In the genomic region with DNA sequence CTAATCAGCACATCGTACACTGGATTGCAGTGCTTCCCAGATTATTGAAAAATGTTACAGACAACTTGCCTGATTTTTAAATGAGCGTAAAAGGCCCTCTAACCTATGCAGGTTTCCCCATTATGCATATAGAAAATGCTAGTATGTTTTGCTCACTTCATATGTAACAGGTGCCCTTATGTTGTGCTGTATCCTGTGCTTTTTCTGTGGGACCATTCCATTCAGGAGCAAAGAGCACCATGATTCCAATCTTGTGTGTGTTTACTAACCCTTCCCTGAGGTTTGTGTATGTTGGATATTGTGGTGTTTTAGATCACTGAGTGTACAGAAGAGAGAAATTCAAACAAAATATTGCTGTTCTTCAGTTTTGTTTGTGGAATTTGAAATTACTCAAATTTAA, we compare ENCODE assay signal across 25 cellular contexts. TPM values are rescaled to one million over a fixed set of nuclear protein-coding genes. Genes with fewer than 3 reads are reported as not detected.
DNase-seq lines count a peak whose midpoint lies in the region; ATAC-seq and TF ChIP-seq lines count a peak whose summit lies in the region.
"Had no signal": no experiment of that assay in that cellular context is flagged by ENCODE, and none has a peak within 500 bp of the region (broad histone marks: within the 10 kb centered on the region; RNA-seq: fewer than 3 reads in every experiment).

No MANE protein-coding gene starts in this region.

- peaks cover 73% of the 10 kb centered on the region for H4K20me1 ChIP-seq in PC-9 (ENCODE audit: insufficient read depth)

- no peak overlapping the region for H2AFZ ChIP-seq in PC-9

- no peak for DNase-seq in activated naive CD4-positive, alpha-beta T cell treated with anti-CD3 and anti-CD28 coated beads for 36 hours
- DNase-seq in activated naive CD4-positive, alpha-beta T cell treated with Interleukin-2 at 50 U/mL for 16 hours = no peak
- DNase-seq in PC-9 (no peak), chondrocyte (ENCODE audit: low spot score) (no peak), GM20000 (ENCODE audit: low spot score) (no peak), coronary artery (ENCODE audit: low spot score) (no peak)
- DNase-seq in activated CD8-positive, alpha-beta memory T cell treated with anti-CD3 and anti-CD28 coated beads, Interleukin-2, amount 50 U/mL, for 4 hours = no peak
- DNase-seq: ACHN; activated naive CD4-positive, alpha-beta T cell treated with anti-CD3 and anti-CD28 coated beads, Interleukin-2, amount 50 U/mL, for 16 hours; activated T-cell treated with anti-CD3 and anti-CD28 coated beads, Interleukin-2, amount 50 U/mL, for 48 hours; anterior cingulate cortex; BE2C; endodermal cell; GDM1; H7; KBM-7; left lung; MG63; NCI-H2029 treated with DMSO at 0.1 percent for 48 hours; RPMI8226; T-helper 1 cell had no signal

- peaks cover 48% of the 10 kb centered on the region for H3K36me3 Mint-ChIP-seq in activated naive CD4-positive, alpha-beta T cell treated with anti-CD3 and anti-CD28 coated beads for 36 hours (ENCODE audit: low read depth)
- peaks cover 45% of the 10 kb centered on the region for H3K36me3 Mint-ChIP-seq in chondrocyte (ENCODE audit: low read depth)
- H3K36me3 Mint-ChIP-seq in stimulated activated memory B cell treated with anti-CD40 and anti-IgM and Interleukin-4, amounts not matched to agents 10 μg/mL and 1 μg/mL and 100 μg/mL, for 72 hours = peaks cover 69% of the 10 kb centered on the region

- CTCF ChIA-PET in activated naive CD4-positive, alpha-beta T cell treated with anti-CD3 and anti-CD28 coated beads for 36 hours (lab: Charles Lee) = no interaction called here
- CTCF ChIA-PET in PC-9 (lab: Charles Lee) = no interaction called here

- intact Hi-C loops in activated naive CD4-positive, alpha-beta T cell treated with anti-CD3 and anti-CD28 coated beads for 36 hours (cut with micrococcal nuclease) = no loop called here
- intact Hi-C loops in PC-9 (cut with micrococcal nuclease; ENCODE audit: unreplicated experiment) = no loop called here

- H3K4me2 ChIP-seq in PC-9 = no peak overlapping the region

- POLR2A ChIA-PET in PC-9 (lab: Charles Lee; ENCODE audit: unreplicated experiment) = no interaction called here

- no peak for ATAC-seq in stimulated activated memory B cell treated with anti-CD40 and anti-IgM and Interleukin-4, amounts not matched to agents 10 μg/mL and 1 μg/mL and 100 μg/mL, for 72 hours
- ATAC-seq: gastroesophageal sphincter, left lung had no signal

- H3K27ac Mint-ChIP-seq in activated naive CD4-positive, alpha-beta T cell treated with anti-CD3 and anti-CD28 coated beads for 36 hours = peak overlapping the region; percentile 43
- H3K27ac Mint-ChIP-seq in chondrocyte (ENCODE audit: unreplicated experiment) = peak overlapping the region; percentile 73
- H3K27ac Mint-ChIP-seq in stimulated activated memory B cell treated with anti-CD40 and anti-IgM and Interleukin-4, amounts not matched to agents 10 μg/mL and 1 μg/mL and 100 μg/mL, for 72 hours = peak overlapping the region; percentile 12
- H3K27ac Mint-ChIP-seq: endodermal cell had no signal

- H3K4me3 ChIP-seq in PC-9 = no peak overlapping the region
- H3K4me3 ChIP-seq in coronary artery = no peak overlapping the region
- H3K4me3 ChIP-seq: gastroesophageal sphincter, left lung, MG63, SJSA1, tibial nerve had no signal

- H3K27me3 Mint-ChIP-seq in activated naive CD4-positive, alpha-beta T cell treated with anti-CD3 and anti-CD28 coated beads for 36 hours (ENCODE audit: low read depth) = no peaks in the 10 kb centered on the region
- H3K27me3 Mint-ChIP-seq in chondrocyte (ENCODE audit: low read depth) = no peaks in the 10 kb centered on the region
- no peaks in the 10 kb centered on the region for H3K27me3 Mint-ChIP-seq in stimulated activated memory B cell treated with anti-CD40 and anti-IgM and Interleukin-4, amounts not matched to agents 10 μg/mL and 1 μg/mL and 100 μg/mL, for 72 hours

- H3K36me3 ChIP-seq in PC-9 (ENCODE audit: low read depth) = peaks cover 75% of the 10 kb centered on the region

- no peaks in the 10 kb centered on the region for H3K9me2 ChIP-seq in PC-9 (ENCODE audit: insufficient read depth)

- H3K27ac ChIP-seq in PC-9 (peak overlapping the region; percentile 81), coronary artery (no peak overlapping the region)
- H3K27ac ChIP-seq: gastroesophageal sphincter, left lung, SJSA1, tibial nerve had no signal

- TF ChIP-seq CTCF in PC-9 (conservative IDR thresholded peaks at IDR 0.05) (no peak), chondrocyte (IDR thresholded peaks at IDR 0.05) (no peak), GM20000 (IDR thresholded peaks at IDR 0.05; ENCODE audit: extremely low read depth, missing control alignments) (no peak), coronary artery (IDR thresholded peaks at IDR 0.05) (no peak)

- no TSS peak for BruUV-seq in PC-9 (replicated peaks; lab: Mats Ljungman, UMichigan)

- peaks cover 68% of the 10 kb centered on the region for H3K79me2 ChIP-seq in PC-9 (ENCODE audit: low read depth)

- no peaks in the 10 kb centered on the region for H3K9me3 Mint-ChIP-seq in activated naive CD4-positive, alpha-beta T cell treated with anti-CD3 and anti-CD28 coated beads for 36 hours
- no peaks in the 10 kb centered on the region for H3K9me3 Mint-ChIP-seq in chondrocyte (ENCODE audit: low read depth)
- H3K9me3 Mint-ChIP-seq in stimulated activated memory B cell treated with anti-CD40 and anti-IgM and Interleukin-4, amounts not matched to agents 10 μg/mL and 1 μg/mL and 100 μg/mL, for 72 hours = no peaks in the 10 kb centered on the region
- H3K9me3 Mint-ChIP-seq: endodermal cell had no signal

- no peaks in the 10 kb centered on the region for H3K9me3 ChIP-seq in PC-9 (ENCODE audit: insufficient read depth, low read depth)
- H3K9me3 ChIP-seq: BE2C, gastroesophageal sphincter, left lung, MG63, SJSA1, tibial nerve had no signal

- no peaks in the 10 kb centered on the region for H3K27me3 ChIP-seq in PC-9 (ENCODE audit: insufficient read depth, low read depth)
- H3K27me3 ChIP-seq: BE2C, gastroesophageal sphincter, left lung, MG63, SJSA1, tibial nerve had no signal

- peaks cover 95% of the 10 kb centered on the region for H3F3A ChIP-seq in PC-9 (ENCODE audit: insufficient read depth, low read depth)

- H3K4me3 Mint-ChIP-seq in activated naive CD4-positive, alpha-beta T cell treated with anti-CD3 and anti-CD28 coated beads for 36 hours = no peak overlapping the region
- no peak overlapping the region for H3K4me3 Mint-ChIP-seq in chondrocyte (ENCODE audit: unreplicated experiment)
- H3K4me3 Mint-ChIP-seq in stimulated activated memory B cell treated with anti-CD40 and anti-IgM and Interleukin-4, amounts not matched to agents 10 μg/mL and 1 μg/mL and 100 μg/mL, for 72 hours = no peak overlapping the region
- H3K4me3 Mint-ChIP-seq: endodermal cell had no signal

- H3K4me1 Mint-ChIP-seq in activated naive CD4-positive, alpha-beta T cell treated with anti-CD3 and anti-CD28 coated beads for 36 hours (ENCODE audit: low read depth) = peaks cover 28% of the 10 kb centered on the region
- no peaks in the 10 kb centered on the region for H3K4me1 Mint-ChIP-seq in chondrocyte (ENCODE audit: low read depth)
- H3K4me1 Mint-ChIP-seq in stimulated activated memory B cell treated with anti-CD40 and anti-IgM and Interleukin-4, amounts not matched to agents 10 μg/mL and 1 μg/mL and 100 μg/mL, for 72 hours = peaks cover 38% of the 10 kb centered on the region

- peaks cover 12% of the 10 kb centered on the region; the same call in 1 of the 2 replicates for H3K4me1 ChIP-seq in PC-9 (replicated peaks; ENCODE audit: insufficient read depth)
- H3K4me1 ChIP-seq: BE2C, gastroesophageal sphincter, left lung, SJSA1, tibial nerve had no signal

RNA-seq across cellular contexts. Expression of a gene that starts 12.9 kb away (rescaled TPM):
- total RNA-seq in activated naive CD4-positive, alpha-beta T cell treated with anti-CD3 and anti-CD28 coated beads for 36 hours = 10 to 100 TPM; 19.7 to 24.4 TPM
- total RNA-seq in PC-9 (2021) = 23.3 and 25.9 TPM in 2 replicates
- total RNA-seq in chondrocyte = 18.0 to 24.1 TPM (median 20.9 TPM) in 3 replicates

RNA-seq across cellular contexts. Expression of a gene that starts 13.1 kb away (rescaled TPM):
- total RNA-seq in activated naive CD4-positive, alpha-beta T cell treated with anti-CD3 and anti-CD28 coated beads for 36 hours = 100 to 1,000 TPM; 423 to 438 TPM
- total RNA-seq in PC-9 (2021) (222 and 236 TPM in 2 replicates), chondrocyte (295 to 347 TPM (median 324 TPM) in 3 replicates)

Comparison
In these comparisons a context has a peak if more than half of its experiments do, and no peak if none do; other contexts are left out.
1. H3K27ac Mint-ChIP-seq: peak in every context shown above with its lines; median percentile 73 in chondrocyte; 43 in activated naive CD4-positive, alpha-beta T cell treated with anti-CD3 and anti-CD28 coated beads for 36 hours; 12 in stimulated activated memory B cell treated with anti-CD40 and anti-IgM and Interleukin-4, amounts not matched to agents 10 μg/mL and 1 μg/mL and 100 μg/mL, for 72 hours.